In the genomic region with DNA sequence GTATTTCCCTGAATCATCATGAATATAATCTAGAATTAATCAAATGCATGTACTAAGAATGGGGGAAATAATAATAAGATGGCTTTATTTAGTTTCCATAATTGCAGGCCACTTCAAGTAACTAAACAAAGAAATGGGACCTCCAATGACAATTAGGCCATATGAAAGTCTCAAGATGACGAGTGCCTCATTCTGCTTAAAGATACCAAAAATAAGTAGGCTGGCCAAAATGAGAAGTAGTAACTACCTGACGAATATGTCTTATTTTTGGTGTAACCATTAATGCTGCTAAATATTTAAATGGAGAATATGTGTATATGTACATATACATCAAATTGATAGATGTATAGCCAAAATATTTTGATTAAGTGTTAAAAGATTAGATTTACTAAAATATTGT, we compare ENCODE assay signal across 1 cellular context.
TF ChIP-seq lines count a peak whose summit lies in the region.

No MANE protein-coding gene starts in this region.

TF ChIP-seq in A549, 52 proteins besides CTCF, POLR2A, EP300 and RAD21 (continued from another document):
- TF ChIP-seq, protein P1, sequence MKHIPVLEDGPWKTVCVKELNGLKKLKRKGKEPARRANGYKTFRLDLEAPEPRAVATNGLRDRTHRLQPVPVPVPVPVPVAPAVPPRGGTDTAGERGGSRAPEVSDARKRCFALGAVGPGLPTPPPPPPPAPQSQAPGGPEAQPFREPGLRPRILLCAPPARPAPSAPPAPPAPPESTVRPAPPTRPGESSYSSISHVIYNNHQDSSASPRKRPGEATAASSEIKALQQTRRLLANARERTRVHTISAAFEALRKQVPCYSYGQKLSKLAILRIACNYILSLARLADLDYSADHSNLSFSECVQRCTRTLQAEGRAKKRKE (CRISPR knock-in tag; IDR thresholded peaks at IDR 0.05; ENCODE audit: low read depth) = no peak
